17 cellular contexts compared by ENCODE assay signal in genomic region chr9:131633491-131634031, GRCh38.
DNase-seq lines count a peak whose midpoint lies in the region; ATAC-seq and TF ChIP-seq lines count a peak whose summit lies in the region.
"Had no signal": no experiment of that assay in that cellular context is flagged by ENCODE, and none has a peak within 500 bp of the region (broad histone marks: within the 10 kb centered on the region; RNA-seq: fewer than 3 reads in every experiment).

No MANE protein-coding gene starts in this region.

- no peak for DNase-seq in activated CD4-positive, alpha-beta T cell treated with anti-CD3 and anti-CD28 coated beads, Interleukin-2, amount 10 ng/mL, durations not matched to agents 24 days and 14 days
- no peak for DNase-seq in activated CD4-positive, alpha-beta T cell treated with anti-CD3 and anti-CD28 coated beads, Interleukin-2, amount 10 ng/mL, durations not matched to agents 7 days and 5 days
- DNase-seq in RWPE2 (ENCODE audit: low spot score) (no peak), epithelial cell of proximal tubule (ENCODE audit: low read depth) (peak; percentile 66), smooth muscle cell (lab: John Stamatoyannopoulos, UW; ENCODE audit: unreplicated experiment) (no peak), omental fat pad (ENCODE audit: low spot score) (no peak)
- no peak for DNase-seq in effector CD8-positive, alpha-beta T cell (lab: John Stamatoyannopoulos, UW)
- DNase-seq: ACHN; amniotic stem cell; DMS79 treated with DMSO at 0.1 percent for 48 hours; effector memory CD4-positive, alpha-beta T cell; H9; mesenchymal stem cell; PC-9; posterior cingulate gyrus; stimulated activated CD4-positive, alpha-beta T cell treated with anti-CD3 and anti-CD28 coated beads, Interleukin-1b, Interleukin-23, amount 100 ng/mL, for 48 hours had no signal

- H3K4me2 ChIP-seq in smooth muscle cell, result no peak overlapping the region
- H3K4me2 ChIP-seq: PC-9 had no signal

- ATAC-seq in RWPE2 (ENCODE audit: low read depth) (peak; percentile 82), GM18520 (IDR thresholded peaks at IDR 0.05; ENCODE audit: unreplicated experiment) (no peak), omental fat pad (ENCODE audit: low FRiP score) (no peak)

- peaks cover 55% of the 10 kb centered on the region for H3K4me1 Mint-ChIP-seq in activated CD4-positive, alpha-beta T cell treated with anti-CD3 and anti-CD28 coated beads, Interleukin-2, amount 10 ng/mL, durations not matched to agents 24 days and 14 days
- H3K4me1 Mint-ChIP-seq in activated CD4-positive, alpha-beta T cell treated with anti-CD3 and anti-CD28 coated beads, Interleukin-2, amount 10 ng/mL, durations not matched to agents 7 days and 5 days, result peaks cover 58% of the 10 kb centered on the region

- CTCF ChIA-PET in activated CD4-positive, alpha-beta T cell treated with anti-CD3 and anti-CD28 coated beads, Interleukin-2, amount 10 ng/mL, durations not matched to agents 7 days and 5 days (lab: Charles Lee), result interaction anchor here (1.0 to 2.0 kb wide), 3 partner anchors 10 to 12 kb away, joined by 3 to 6 read pairs (median 5); no protein-coding TSS in a partner anchor

- H4K20me1 ChIP-seq in smooth muscle cell (ENCODE audit: low read depth), result no peaks in the 10 kb centered on the region

- H3K4me1 ChIP-seq in RWPE2 (ENCODE audit: insufficient read depth, poor library complexity, severe bottlenecking), result peaks cover 34% of the 10 kb centered on the region
- peaks cover 3% of the 10 kb centered on the region for H3K4me1 ChIP-seq in smooth muscle cell (ENCODE audit: low read depth)

- peaks cover 58% of the 10 kb centered on the region for H3K36me3 Mint-ChIP-seq in activated CD4-positive, alpha-beta T cell treated with anti-CD3 and anti-CD28 coated beads, Interleukin-2, amount 10 ng/mL, durations not matched to agents 24 days and 14 days (ENCODE audit: low read depth)
- peaks cover 48% of the 10 kb centered on the region for H3K36me3 Mint-ChIP-seq in activated CD4-positive, alpha-beta T cell treated with anti-CD3 and anti-CD28 coated beads, Interleukin-2, amount 10 ng/mL, durations not matched to agents 7 days and 5 days (ENCODE audit: low read depth)

- H3K27me3 Mint-ChIP-seq in activated CD4-positive, alpha-beta T cell treated with anti-CD3 and anti-CD28 coated beads, Interleukin-2, amount 10 ng/mL, durations not matched to agents 24 days and 14 days, result no peaks in the 10 kb centered on the region
- H3K27me3 Mint-ChIP-seq in activated CD4-positive, alpha-beta T cell treated with anti-CD3 and anti-CD28 coated beads, Interleukin-2, amount 10 ng/mL, durations not matched to agents 7 days and 5 days, result no peaks in the 10 kb centered on the region

- POLR2A ChIA-PET in activated CD4-positive, alpha-beta T cell treated with anti-CD3 and anti-CD28 coated beads, Interleukin-2, amount 10 ng/mL, durations not matched to agents 7 days and 5 days (lab: Charles Lee), result interaction anchor here (0.7 kb wide), 1 partner anchor 10 kb away, joined by 3 read pairs; no protein-coding TSS in a partner anchor

- H3K79me2 ChIP-seq in smooth muscle cell (ENCODE audit: low read depth), result no peaks in the 10 kb centered on the region

- H3K27me3 ChIP-seq in RWPE2 (ENCODE audit: insufficient read depth, poor library complexity, severe bottlenecking) (no peaks in the 10 kb centered on the region), smooth muscle cell (ENCODE audit: low read depth) (no peaks in the 10 kb centered on the region)

- no peak overlapping the region for H3K4me3 ChIP-seq in RWPE2 (ENCODE audit: severe bottlenecking)
- no peak overlapping the region for H3K4me3 ChIP-seq in epithelial cell of proximal tubule (ENCODE audit: low read depth, low read length)
- no peak overlapping the region for H3K4me3 ChIP-seq in smooth muscle cell
- H3K4me3 ChIP-seq: PC-9 had no signal

- peak overlapping the region; percentile 29 for H3K27ac Mint-ChIP-seq in activated CD4-positive, alpha-beta T cell treated with anti-CD3 and anti-CD28 coated beads, Interleukin-2, amount 10 ng/mL, durations not matched to agents 24 days and 14 days
- H3K27ac Mint-ChIP-seq in activated CD4-positive, alpha-beta T cell treated with anti-CD3 and anti-CD28 coated beads, Interleukin-2, amount 10 ng/mL, durations not matched to agents 7 days and 5 days, result no peak overlapping the region

- peaks cover 6% of the 10 kb centered on the region for H3K36me3 ChIP-seq in RWPE2 (ENCODE audit: low read depth)
- no peaks in the 10 kb centered on the region for H3K36me3 ChIP-seq in smooth muscle cell (ENCODE audit: low read depth)

- intact Hi-C loops in activated CD4-positive, alpha-beta T cell treated with anti-CD3 and anti-CD28 coated beads, Interleukin-2, amount 10 ng/mL, durations not matched to agents 24 days and 14 days (cut with micrococcal nuclease), result no loop called here

- 71% methylated on average over 9 of the region's 9 CpGs for WGBS in smooth muscle cell (ENCODE audit: low lambda C conversion rate)

- H3K9me3 ChIP-seq in RWPE2 (ENCODE audit: severe bottlenecking) (no peaks in the 10 kb centered on the region), smooth muscle cell (replicated peaks; ENCODE audit: low read depth) (no peaks in the 10 kb centered on the region)

- no peak overlapping the region for H2AFZ ChIP-seq in smooth muscle cell (ENCODE audit: low read depth)
- H2AFZ ChIP-seq: PC-9 had no signal

- peak overlapping the region; percentile 90 for H3K27ac ChIP-seq in RWPE2 (ENCODE audit: poor library complexity, severe bottlenecking)
- H3K27ac ChIP-seq in smooth muscle cell (ENCODE audit: low read depth), result peak overlapping the region; percentile 94
- H3K27ac ChIP-seq: PC-9 had no signal

- no peaks in the 10 kb centered on the region for H3K9me3 Mint-ChIP-seq in activated CD4-positive, alpha-beta T cell treated with anti-CD3 and anti-CD28 coated beads, Interleukin-2, amount 10 ng/mL, durations not matched to agents 24 days and 14 days
- no peaks in the 10 kb centered on the region for H3K9me3 Mint-ChIP-seq in activated CD4-positive, alpha-beta T cell treated with anti-CD3 and anti-CD28 coated beads, Interleukin-2, amount 10 ng/mL, durations not matched to agents 7 days and 5 days
- H3K9me3 Mint-ChIP-seq: H9 had no signal

- no peak overlapping the region for H3K4me3 Mint-ChIP-seq in activated CD4-positive, alpha-beta T cell treated with anti-CD3 and anti-CD28 coated beads, Interleukin-2, amount 10 ng/mL, durations not matched to agents 24 days and 14 days
- no peak overlapping the region for H3K4me3 Mint-ChIP-seq in activated CD4-positive, alpha-beta T cell treated with anti-CD3 and anti-CD28 coated beads, Interleukin-2, amount 10 ng/mL, durations not matched to agents 7 days and 5 days
- H3K4me3 Mint-ChIP-seq: H9 had no signal

- TF ChIP-seq CTCF in RWPE2 (IDR thresholded peaks at IDR 0.05; ENCODE audit: poor library complexity, severe bottlenecking) (no peak), epithelial cell of proximal tubule (conservative IDR thresholded peaks at IDR 0.05; ENCODE audit: low read depth, low read length) (no peak), smooth muscle cell (IDR thresholded peaks at IDR 0.05; ENCODE audit: borderline replicate concordance, insufficient read depth, poor library complexity, severe bottlenecking) (no peak), omental fat pad (IDR thresholded peaks at IDR 0.05) (no peak)

- H3F3A ChIP-seq in smooth muscle cell (ENCODE audit: low read depth), result peaks cover 8% of the 10 kb centered on the region

- H3K9ac ChIP-seq in smooth muscle cell (ENCODE audit: low read depth), result peak overlapping the region; percentile 40
